15 cellular contexts compared by ENCODE assay signal in genomic region chr17:62565817-62566216, GRCh38.
DNase-seq lines count a peak whose midpoint lies in the region; FAIRE-seq and TF ChIP-seq lines count a peak whose summit lies in the region.
"Had no signal": no experiment of that assay in that cellular context is flagged by ENCODE, and none has a peak within 500 bp of the region (broad histone marks: within the 10 kb centered on the region; RNA-seq: fewer than 3 reads in every experiment).

No MANE protein-coding gene starts in this region.

- H3K9me3 Mint-ChIP-seq in glutamatergic neuron (ENCODE audit: unreplicated experiment): peaks cover 5% of the 10 kb centered on the region
- H3K9me3 Mint-ChIP-seq: activated B cell treated with CpG ODN at 0.5 μM for 24 hours had no signal

- H3K79me2 ChIP-seq in OCI-LY7 (ENCODE audit: insufficient read depth, low read depth, low read length): no peaks in the 10 kb centered on the region

- intact Hi-C loops in posterior vena cava (cut with DNase I) (no loop called here), OCI-LY7 (cut with micrococcal nuclease; ENCODE audit: unreplicated experiment) (no loop called here)

- no TSS peak for BruUV-seq in OCI-LY7 (replicated peaks; lab: Mats Ljungman, UMichigan)

- H3K36me3 ChIP-seq in MG63 (peaks cover 65% of the 10 kb centered on the region), bronchial epithelial cell (ENCODE audit: control insufficient read depth, insufficient read depth, low read length) (peaks cover 1% of the 10 kb centered on the region), OCI-LY7 (ENCODE audit: insufficient read depth, low read length) (peaks cover 93% of the 10 kb centered on the region)

- no peaks in the 10 kb centered on the region for H3K4me1 ChIP-seq in OCI-LY7 (ENCODE audit: insufficient read depth, low read length, poor library complexity, severe bottlenecking)
- H3K4me1 ChIP-seq: sigmoid colon had no signal

- H3K9me2 ChIP-seq in OCI-LY7 (ENCODE audit: insufficient read depth, low read length): no peaks in the 10 kb centered on the region

- TF ChIP-seq CTCF in bronchial epithelial cell (IDR thresholded peaks at IDR 0.05; ENCODE audit: insufficient read depth, low read length, severe bottlenecking): no peak
- TF ChIP-seq CTCF in glutamatergic neuron (IDR thresholded peaks at IDR 0.05; ENCODE audit: partially characterized antibody, unreplicated experiment): no peak
- TF ChIP-seq CTCF in OCI-LY7 (conservative IDR thresholded peaks at IDR 0.05; ENCODE audit: low read length): no peak

- H3K27me3 Mint-ChIP-seq in glutamatergic neuron (ENCODE audit: unreplicated experiment): no peaks in the 10 kb centered on the region
- H3K27me3 Mint-ChIP-seq: activated B cell treated with CpG ODN at 0.5 μM for 24 hours had no signal

- no peak overlapping the region for H2AFZ ChIP-seq in OCI-LY7 (ENCODE audit: low read length)

- H3K27ac Mint-ChIP-seq in glutamatergic neuron (ENCODE audit: unreplicated experiment): no peak overlapping the region
- H3K27ac Mint-ChIP-seq: activated B cell treated with CpG ODN at 0.5 μM for 24 hours had no signal

- POLR2A ChIA-PET in OCI-LY7 (lab: Charles Lee): interaction anchor here (0.6 to 0.7 kb wide), 3 partner anchors 11 to 1207 kb away, joined by 3 to 8 read pairs (median 4); no protein-coding TSS in a partner anchor

- DNase-seq in EH (ENCODE audit: low read depth) (peak; percentile 90), MG63 (peak; percentile 80), bronchial epithelial cell (ENCODE audit: low read depth) (peak; percentile 89), non-pigmented ciliary epithelial cell (ENCODE audit: low read depth) (peak; percentile 64), C1 segment of cervical spinal cord (lab: John Stamatoyannopoulos, UW) (no peak), posterior vena cava (ENCODE audit: low spot score) (no peak), glutamatergic neuron (no peak), OCI-LY7 (ENCODE audit: low spot score) (no peak)
- DNase-seq: activated B cell treated with CpG ODN at 0.5 μM for 24 hours, NCI-H524, SHP77, sigmoid colon had no signal

- no peak for FAIRE-seq in bronchial epithelial cell (lab: Jason Lieb, UNC)
- FAIRE-seq: D721Med had no signal

- no peak overlapping the region for H3K27ac ChIP-seq in OCI-LY7 (ENCODE audit: low read depth, low read length, poor library complexity, severe bottlenecking)
- H3K27ac ChIP-seq: cardiac muscle cell, sigmoid colon, thoracic aorta had no signal

- no peak overlapping the region for H3K4me2 ChIP-seq in OCI-LY7 (ENCODE audit: low read length)

- CTCF ChIA-PET in OCI-LY7 (lab: Charles Lee; ENCODE audit: unreplicated experiment): no interaction called here

- H3K4me3 Mint-ChIP-seq in glutamatergic neuron (ENCODE audit: unreplicated experiment): no peak overlapping the region
- H3K4me3 Mint-ChIP-seq: activated B cell treated with CpG ODN at 0.5 μM for 24 hours had no signal

- no peaks in the 10 kb centered on the region for H4K20me1 ChIP-seq in OCI-LY7 (ENCODE audit: insufficient read depth, low read length)

- H3K9me3 ChIP-seq in MG63: no peaks in the 10 kb centered on the region; the same call in 1 of the 2 replicates
- H3K9me3 ChIP-seq in OCI-LY7 (ENCODE audit: low read length): 0 out of 2 replicates have a peak, but pooled peaks cover 3% of the 10 kb centered on the region
- H3K9me3 ChIP-seq: sigmoid colon, thoracic aorta had no signal

- H3K27me3 ChIP-seq in MG63 (no peaks in the 10 kb centered on the region), bronchial epithelial cell (ENCODE audit: control insufficient read depth, insufficient read depth, low read length) (no peaks in the 10 kb centered on the region)
- H3K27me3 ChIP-seq: cardiac muscle cell, sigmoid colon had no signal

- no peaks in the 10 kb centered on the region for H3K4me1 Mint-ChIP-seq in glutamatergic neuron (ENCODE audit: low read depth, unreplicated experiment)
- H3K4me1 Mint-ChIP-seq: activated B cell treated with CpG ODN at 0.5 μM for 24 hours had no signal

- H3K36me3 Mint-ChIP-seq in glutamatergic neuron (ENCODE audit: unreplicated experiment): peaks cover 5% of the 10 kb centered on the region

- H3K4me3 ChIP-seq in MG63: no peak overlapping the region
- H3K4me3 ChIP-seq in bronchial epithelial cell (ENCODE audit: low read depth, low read length): no peak overlapping the region
- no peak overlapping the region for H3K4me3 ChIP-seq in OCI-LY7 (ENCODE audit: low read depth, low read length, poor library complexity, severe bottlenecking)
- H3K4me3 ChIP-seq: cardiac muscle cell, sigmoid colon, thoracic aorta had no signal

Comparison
In these comparisons a context has a peak if more than half of its experiments do, and no peak if none do; other contexts are left out.
1. DNase-seq: peak in EH (single experiment), MG63 (single experiment), bronchial epithelial cell (single experiment) and non-pigmented ciliary epithelial cell (single experiment); none in C1 segment of cervical spinal cord (0 of 14), posterior vena cava (single experiment), glutamatergic neuron (single experiment) and OCI-LY7 (single experiment).